Comparison of ENCODE assay signal across 13 cellular contexts in the genomic region with DNA sequence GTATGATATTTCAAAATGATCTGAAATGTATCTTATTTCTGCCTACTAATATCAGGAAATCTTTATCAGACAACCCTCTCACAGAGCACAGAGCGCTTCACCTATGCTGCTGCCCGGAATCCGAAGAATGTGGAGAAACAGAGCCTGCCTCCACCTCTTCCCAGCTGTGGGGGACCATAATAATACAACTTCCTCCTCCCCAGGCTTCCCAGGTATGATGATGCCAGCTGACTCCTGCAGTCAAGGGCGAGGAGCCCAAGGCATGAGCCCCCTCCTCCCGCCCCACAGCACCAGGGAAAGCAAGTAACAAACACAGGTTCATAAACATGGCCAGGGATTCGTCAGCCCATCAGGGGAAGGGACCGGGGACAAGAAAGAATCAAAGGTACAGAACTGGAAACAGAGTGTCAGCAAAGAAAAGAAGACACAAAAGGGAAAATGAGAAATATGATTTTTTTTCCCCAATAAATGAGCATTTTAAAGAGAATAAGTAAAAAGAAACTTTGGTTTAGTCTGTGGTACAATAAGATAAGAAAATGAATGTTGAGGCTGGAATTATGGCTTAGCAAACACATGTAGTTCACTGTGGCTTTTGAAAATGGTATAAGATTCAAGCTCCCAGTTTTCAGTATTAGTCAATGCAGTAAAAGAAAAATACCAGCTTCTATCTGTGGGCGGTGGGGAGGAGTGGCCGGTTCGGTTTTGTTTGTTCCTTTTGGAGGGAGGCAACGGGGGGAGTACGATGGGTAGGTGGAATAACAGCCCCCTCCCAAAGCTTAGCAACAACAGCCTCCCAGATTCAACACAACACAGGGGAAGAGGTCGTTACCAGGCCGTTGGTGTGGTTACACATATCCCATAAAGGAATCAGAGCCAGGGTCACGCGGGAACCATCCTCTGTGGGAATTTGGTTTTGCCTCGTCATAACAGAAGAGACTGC.
DNase-seq lines count a peak whose midpoint lies in the region; ATAC-seq, FAIRE-seq and TF ChIP-seq lines count a peak whose summit lies in the region.
"Had no signal": no experiment of that assay in that cellular context is flagged by ENCODE, and none has a peak within 500 bp of the region (broad histone marks: within the 10 kb centered on the region; RNA-seq: fewer than 3 reads in every experiment).

No MANE protein-coding gene starts in this region.

- WGBS in H1 (ENCODE audit: extremely low coverage in 1 of 2, insufficient coverage in 1 of 2, insufficient read length in 1 of 2, insufficient replicate concordance in 2 of 2, low coverage in 1 of 2, low lambda C conversion rate in 2 of 2, missing lambda C conversion rate in 1 of 2), 2 experiments = 28% methylated on average over 17 of the region's 17 CpGs; no CpG with 5 or more reads in 1 of the 2 experiments
- 61 to 68% methylated on average over 17 of the region's 17 CpGs for WGBS in tibial nerve, 2 donors

- H4K20me1 ChIP-seq in H1 (replicated peaks in 1 of 2; ENCODE audit: control insufficient read depth in 1 of 2, insufficient read depth in 2 of 2, low read length in 2 of 2) = no peaks in the 10 kb centered on the region

- no peaks in the 10 kb centered on the region for H3K36me3 ChIP-seq in H7 (replicated peaks; ENCODE audit: control insufficient read depth, insufficient read depth, low read length)
- H3K36me3 ChIP-seq in H1 (ENCODE audit: control insufficient read depth in 2 of 4, insufficient read depth in 4 of 4, low read length in 3 of 4) = no peaks in the 10 kb centered on the region
- peaks cover 0 to 57% (median 0%) of the 10 kb centered on the region in 3 donors for H3K36me3 ChIP-seq in tibial nerve

- FAIRE-seq in H1 (lab: Jason Lieb, UNC) = peak; percentile 70
- no peak for FAIRE-seq in GM12891 (lab: Jason Lieb, UNC)

- no peak overlapping the region; the same call in 1 of the 2 replicates for H2BK12ac ChIP-seq in H1 (ENCODE audit: low read depth, low read length)

- no peak overlapping the region for H4K8ac ChIP-seq in H1 (ENCODE audit: extremely low read depth, insufficient read depth, low read length)

- H3K4me1 ChIP-seq in H1 (replicated peaks in 1 of 4; ENCODE audit: control insufficient read depth in 3 of 4, insufficient read depth in 4 of 4, low read length in 3 of 4) = peaks cover 11 to 45% (median 28%) of the 10 kb centered on the region in 4 experiments
- peaks cover 0 to 19% (median 0%) of the 10 kb centered on the region in 4 donors for H3K4me1 ChIP-seq in tibial nerve

- peak overlapping the region; percentile 48 to 55 for H3K4me2 ChIP-seq in H1 (ENCODE audit: insufficient read depth in 1 of 2, low read depth in 2 of 2, low read length in 2 of 2)

- CTCF ChIA-PET in H1 (lab: Charles Lee; ENCODE audit: partially characterized antibody) = interaction anchor here (0.9 to 15.0 kb wide), 7 partner anchors 11 to 98 kb away, joined by 3 to 447 read pairs (median 3); no protein-coding TSS in a partner anchor
- CTCF ChIA-PET in CD4-positive, alpha-beta T cell (lab: Charles Lee) = no interaction called here

- H3K9me3 Mint-ChIP-seq in osteocyte (ENCODE audit: unreplicated experiment) = no peaks in the 10 kb centered on the region
- no peaks in the 10 kb centered on the region for H3K9me3 Mint-ChIP-seq in CD4-positive, alpha-beta T cell
- H3K9me3 Mint-ChIP-seq: T-helper 1 cell treated with Interleukin-12 subunit alpha and Interleukin-12 subunit beta and Interleukin-4 antibody, amounts not matched to agents 30 μg/mL and 1 μg/mL, for 36 hours had no signal

- no peak overlapping the region for H3K27ac Mint-ChIP-seq in osteocyte (ENCODE audit: unreplicated experiment)
- no peak overlapping the region for H3K27ac Mint-ChIP-seq in CD4-positive, alpha-beta T cell
- H3K27ac Mint-ChIP-seq: T-helper 1 cell treated with Interleukin-12 subunit alpha and Interleukin-12 subunit beta and Interleukin-4 antibody, amounts not matched to agents 30 μg/mL and 1 μg/mL, for 36 hours had no signal

- TF ChIP-seq CTCF in H1 (IDR thresholded peaks at IDR 0.05; ENCODE audit: control extremely low read depth in 1 of 3, insufficient read depth in 1 of 3, low read depth in 1 of 3, low read length in 3 of 3) (no peak), osteocyte (IDR thresholded peaks at IDR 0.05) (no peak), tibial nerve (IDR thresholded peaks at IDR 0.05) (no peak)
- TF ChIP-seq CTCF in CD4-positive, alpha-beta T cell (IDR thresholded peaks at IDR 0.05) = no peak

- H3K27me3 Mint-ChIP-seq in osteocyte (ENCODE audit: unreplicated experiment) = no peaks in the 10 kb centered on the region
- H3K27me3 Mint-ChIP-seq in CD4-positive, alpha-beta T cell = no peaks in the 10 kb centered on the region

- H3K23me2 ChIP-seq in H1 (ENCODE audit: low read depth, low read length) = no peaks in the 10 kb centered on the region

- intact Hi-C loops in CD4-positive, alpha-beta T cell (cut with DNase I, micrococcal nuclease) = no loop called here

- H3K27me3 ChIP-seq in H7 (ENCODE audit: control insufficient read depth, insufficient read depth, low read length) = no peaks in the 10 kb centered on the region
- no peaks in the 10 kb centered on the region for H3K27me3 ChIP-seq in H1 (replicated peaks in 1 of 4; ENCODE audit: control insufficient read depth in 3 of 4, extremely low read depth in 1 of 4, insufficient read depth in 3 of 4, low read length in 3 of 4)
- no peaks in the 10 kb centered on the region for H3K27me3 ChIP-seq in tibial nerve
- H3K27me3 ChIP-seq in CD4-positive, alpha-beta T cell (ENCODE audit: control insufficient read depth, insufficient read depth, low read length) = no peaks in the 10 kb centered on the region
- H3K27me3 ChIP-seq: spleen had no signal

- H3K27ac ChIP-seq in H1 (ENCODE audit: low read depth, low read length) (peak overlapping the region; percentile 31; the same call in 1 of the 2 replicates), tibial nerve (no peak overlapping the region)
- H3K27ac ChIP-seq in CD4-positive, alpha-beta T cell (ENCODE audit: low read depth, low read length) = no peak overlapping the region
- H3K27ac ChIP-seq: spleen had no signal

- H2BK15ac ChIP-seq in H1 (ENCODE audit: low read length) = no peak overlapping the region

- H2AK5ac ChIP-seq in H1 (ENCODE audit: low read depth, low read length) = no peak overlapping the region

- no peak overlapping the region; the same call in 1 of the 2 replicates for H2BK20ac ChIP-seq in H1 (ENCODE audit: low read length)

- TF ChIP-seq EP300 in H1 (IDR thresholded peaks at IDR 0.05; ENCODE audit: borderline replicate concordance in 1 of 2, low read depth in 2 of 2, low read length in 2 of 2) (0 out of 3 replicates have a peak, but pooled peaks of 1 of the 2 experiments have one; percentile 51), tibial nerve (IDR thresholded peaks at IDR 0.05) (no peak)

- no peak overlapping the region for H3K9ac ChIP-seq in H1 (replicated peaks in 1 of 4; ENCODE audit: extremely low read depth in 1 of 4, low read depth in 3 of 4, low read length in 3 of 4)

- ATAC-seq in CD4-positive, alpha-beta T cell (ENCODE audit: poor library complexity) = no peak

- H3K4me3 ChIP-seq in H7 (ENCODE audit: insufficient read depth, low read depth, low read length) (no peak overlapping the region), H1 (ENCODE audit: extremely low read depth in 1 of 4, insufficient read depth in 2 of 4, low read depth in 3 of 4, low read length in 4 of 4) (peak overlapping the region in 1 of 4 experiments; percentile 26; a peak in 1 of 8 replicates), tibial nerve (no peak overlapping the region)
- H3K4me3 ChIP-seq: spleen had no signal

- H3K79me2 ChIP-seq in H1 (ENCODE audit: control insufficient read depth in 1 of 2, insufficient read depth in 2 of 2, low read length in 2 of 2) = no peaks in the 10 kb centered on the region

- peak overlapping the region; percentile 22 for H4K91ac ChIP-seq in H1 (replicated peaks; ENCODE audit: insufficient read length, low read length)

- H3K4ac ChIP-seq in H1 (replicated peaks; ENCODE audit: insufficient read length, low read depth, low read length) = no peak overlapping the region

- H3K18ac ChIP-seq in H1 (ENCODE audit: extremely low read depth, low read length) = no peak overlapping the region; the same call in 1 of the 2 replicates

- no peak overlapping the region for H3K4me3 Mint-ChIP-seq in osteocyte (ENCODE audit: unreplicated experiment)
- no peak overlapping the region for H3K4me3 Mint-ChIP-seq in CD4-positive, alpha-beta T cell
- H3K4me3 Mint-ChIP-seq: T-helper 1 cell treated with Interleukin-12 subunit alpha and Interleukin-12 subunit beta and Interleukin-4 antibody, amounts not matched to agents 30 μg/mL and 1 μg/mL, for 36 hours had no signal

- no peak overlapping the region for H3K56ac ChIP-seq in H1 (replicated peaks; ENCODE audit: insufficient read length, low read depth, low read length)

- no peak overlapping the region for H2AFZ ChIP-seq in H1 (ENCODE audit: low read length)

- H4K5ac ChIP-seq in H1 (ENCODE audit: insufficient read length, low read depth, low read length) = no peak overlapping the region

- H2BK5ac ChIP-seq in H1 (ENCODE audit: low read depth, low read length) = peak overlapping the region; percentile 79; the same call in 1 of the 2 replicates

- H3K14ac ChIP-seq in H1 (ENCODE audit: insufficient read length) = no peak overlapping the region

- POLR2A ChIA-PET in H1 (lab: Charles Lee; ENCODE audit: partially characterized antibody) = interaction anchor here (0.7 to 2.9 kb wide), 8 partner anchors 8 to 162 kb away, joined by 3 to 9 read pairs (median 4); no protein-coding TSS in a partner anchor
- POLR2A ChIA-PET in CD4-positive, alpha-beta T cell (lab: Charles Lee) = no interaction called here

- peaks cover 9% of the 10 kb centered on the region for H3K36me3 Mint-ChIP-seq in osteocyte (ENCODE audit: unreplicated experiment)
- peaks cover 65% of the 10 kb centered on the region for H3K36me3 Mint-ChIP-seq in CD4-positive, alpha-beta T cell (ENCODE audit: low read depth)

- H3K23ac ChIP-seq in H1 (ENCODE audit: insufficient read length) = no peak overlapping the region

- no peaks in the 10 kb centered on the region for H3K79me1 ChIP-seq in H1 (ENCODE audit: low read depth, low read length)

- H3K4me1 Mint-ChIP-seq in osteocyte (ENCODE audit: unreplicated experiment) = peaks cover 12% of the 10 kb centered on the region
- H3K4me1 Mint-ChIP-seq in CD4-positive, alpha-beta T cell (ENCODE audit: low read depth) = peaks cover 11% of the 10 kb centered on the region

- TF ChIP-seq RAD21 in H1 (IDR thresholded peaks at IDR 0.05 in 1 of 2, conservative IDR thresholded peaks at IDR 0.05 in 1 of 2; ENCODE audit: low read depth in 2 of 2, low read length in 2 of 2) = no peak

- DNase-seq in H7 (peak; percentile 74), NCI-H226 (peak; percentile 39), H1 (ENCODE audit: low read depth in 1 of 2, low spot score in 2 of 2) (peak in 1 of 2 experiments; percentile 46), osteocyte (ENCODE audit: extremely low spot score, unreplicated experiment) (peak; percentile 54), GM12891 (ENCODE audit: insufficient read length, low spot score) (no peak), tibial nerve (ENCODE audit: low spot score in 2 of 2) (no peak)
- no peak for DNase-seq in CD4-positive, alpha-beta T cell
- DNase-seq: COR-L47, hippocampal formation, NCI-H187 treated with DMSO at 0.1 percent for 48 hours, OCI-M1, spleen had no signal

- TF ChIP-seq POLR2A in H1 (IDR thresholded peaks at IDR 0.05; ENCODE audit: control extremely low read depth in 1 of 2, low read depth in 2 of 2, low read length in 2 of 2) = 0 out of 3 replicates have a peak, but pooled peaks of 1 of the 2 experiments have one; percentile 31
- TF ChIP-seq POLR2A in GM12891 (IDR thresholded peaks at IDR 0.05; ENCODE audit: low read depth, low read length) = no peak
- no peak for TF ChIP-seq POLR2A in tibial nerve (IDR thresholded peaks at IDR 0.05)

- peak overlapping the region; percentile 57 for H2BK120ac ChIP-seq in H1 (replicated peaks; ENCODE audit: low read depth, low read length)

- H3K9me3 ChIP-seq in H1 (ENCODE audit: insufficient read depth in 2 of 2, low read depth in 1 of 2, low read length in 1 of 2) = no peaks in the 10 kb centered on the region
- H3K9me3 ChIP-seq in tibial nerve = no peaks in the 10 kb centered on the region
- H3K9me3 ChIP-seq in CD4-positive, alpha-beta T cell (ENCODE audit: control insufficient read depth, low read length) = no peaks in the 10 kb centered on the region
- H3K9me3 ChIP-seq: spleen had no signal

Comparison
In these comparisons a context has a peak if more than half of its experiments do, and no peak if none do; other contexts are left out.
1. DNase-seq: peak in H7 (single experiment), NCI-H226 (single experiment) and osteocyte (single experiment); none in GM12891 (single experiment), tibial nerve (0 of 2) and CD4-positive, alpha-beta T cell (0 of 10).